ENCODE assay signal across 25 cellular contexts in the genomic region with DNA sequence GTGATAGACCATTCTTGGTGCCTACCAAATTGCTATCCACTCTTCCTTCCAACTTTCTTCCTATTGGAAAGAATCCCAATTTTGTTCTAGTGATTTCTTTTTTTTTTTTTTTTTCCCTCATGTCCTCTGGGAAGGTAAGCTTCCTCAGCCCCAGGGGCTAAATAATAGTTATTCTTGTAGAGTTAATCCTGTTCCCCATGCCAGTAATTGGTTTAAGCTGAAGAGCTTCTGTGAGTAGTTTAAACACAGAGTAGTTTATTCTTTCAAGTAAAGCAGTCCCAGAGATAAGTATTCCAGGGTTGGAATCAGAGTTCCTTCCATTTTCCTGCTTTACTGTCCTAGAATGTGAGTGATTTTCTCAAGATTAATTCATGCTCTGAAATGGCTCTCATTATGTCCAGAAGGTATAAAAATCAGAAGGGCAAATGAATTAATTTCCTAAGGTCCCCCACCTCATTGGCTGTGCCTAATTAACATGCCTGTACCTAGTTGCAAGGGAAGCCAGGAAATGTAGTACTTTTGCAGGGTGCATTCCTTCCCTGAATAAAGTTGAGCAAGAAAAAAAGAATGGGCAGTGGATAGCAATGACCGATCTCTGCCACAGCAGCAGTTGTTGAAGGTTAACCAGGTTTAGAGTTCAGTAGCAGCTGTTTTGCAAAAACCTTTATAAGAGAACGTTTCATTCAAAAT.
DNase-seq lines count a peak whose midpoint lies in the region; ATAC-seq, FAIRE-seq and TF ChIP-seq lines count a peak whose summit lies in the region.
"Had no signal": no experiment of that assay in that cellular context is flagged by ENCODE, and none has a peak within 500 bp of the region (broad histone marks: within the 10 kb centered on the region; RNA-seq: fewer than 3 reads in every experiment).

No MANE protein-coding gene starts in this region.

- ATAC-seq in GM19023 (IDR thresholded peaks at IDR 0.05; ENCODE audit: unreplicated experiment), result no peak
- no peak for ATAC-seq in GM19455 (IDR thresholded peaks at IDR 0.05; ENCODE audit: unreplicated experiment)
- ATAC-seq in GM21360 (IDR thresholded peaks at IDR 0.05; ENCODE audit: unreplicated experiment), result no peak
- ATAC-seq: GM12878; naive thymus-derived CD8-positive, alpha-beta T cell had no signal

- TF ChIP-seq CTCF in D721Med (IDR thresholded peaks at IDR 0.05; ENCODE audit: insufficient read depth, missing control alignments) (no peak), fibroblast of pulmonary artery (IDR thresholded peaks at IDR 0.05; ENCODE audit: low read length, missing control alignments) (no peak)

- FAIRE-seq in D721Med (lab: Jason Lieb, UNC), result peak; percentile 64
- FAIRE-seq: GM12878, HTR-8/SVneo, small intestine had no signal

- no peak for DNase-seq in D721Med (ENCODE audit: insufficient read length, low spot score)
- DNase-seq in NCI-H524 (lab: John Stamatoyannopoulos, UW), result peak; percentile 21 to 73
- peak; percentile 15 for DNase-seq in fibroblast of pulmonary artery (ENCODE audit: low read depth)
- peak; percentile 37 for DNase-seq in myocyte (ENCODE audit: low read depth)
- DNase-seq in HUDEP-2 (lab: John Stamatoyannopoulos, UW; ENCODE audit: unreplicated experiment in 76 of 76), result no peak
- DNase-seq: activated naive CD8-positive, alpha-beta T cell treated with anti-CD3 and anti-CD28 coated beads for 36 hours; CD4-positive, CD25-positive, alpha-beta regulatory T cell; colonic mucosa; DMS53; glutamatergic neuron; H7; mammary epithelial cell; naive thymus-derived CD8-positive, alpha-beta T cell; NCI-H1105 treated with DMSO at 0.1 percent for 48 hours; NCI-H2107; NCI-H526; posterior cingulate gyrus; small intestine; stimulated activated CD4-positive, alpha-beta T cell treated with anti-CD3 and anti-CD28 coated beads, Interleukin-2, amount 100 ng/mL, for 48 hours; stimulated activated naive CD4-positive, alpha-beta T cell treated with Interleukin-2 at 50 U/mL for 16 hours had no signal

- no peak overlapping the region for H3K4me3 ChIP-seq in fibroblast of pulmonary artery (replicated peaks; ENCODE audit: low read depth, low read length)
- H3K4me3 ChIP-seq: colonic mucosa, GM12878 had no signal

Comparison
In these comparisons a context has a peak if more than half of its experiments do, and no peak if none do; other contexts are left out.
1. DNase-seq: peak in NCI-H524 (2 of 2), fibroblast of pulmonary artery (single experiment) and myocyte (single experiment); none in D721Med (single experiment) and HUDEP-2 (0 of 76).